In genomic region chr22:43720718-43721117, GRCh38 we compare ENCODE assay signal across 21 cellular contexts.
"Had no signal": no experiment of that assay in that cellular context is flagged by ENCODE, and none has a peak within 500 bp of the region (broad histone marks: within the 10 kb centered on the region; RNA-seq: fewer than 3 reads in every experiment).

No MANE protein-coding gene starts in this region.

- H3K4me1 ChIP-seq: foreskin keratinocyte had no signal

- H3K27ac ChIP-seq: coronary artery, foreskin keratinocyte, left ventricle myocardium inferior, skin epidermis, suprapubic skin had no signal

- H3K36me3 ChIP-seq: suprapubic skin had no signal

- DNase-seq: activated CD4-positive, alpha-beta T cell treated with anti-CD3 and anti-CD28 coated beads for 36 hours; activated CD8-positive, alpha-beta T cell treated with anti-CD3 and anti-CD28 coated beads for 36 hours; activated effector memory CD4-positive, alpha-beta T cell treated with anti-CD3 and anti-CD28 coated beads, Interleukin-2, amount 50 U/mL, for 16 hours; activated T-cell treated with anti-CD3 and anti-CD28 coated beads, Interleukin-2, amount 50 U/mL, for 48 hours; amygdala; central memory CD4-positive, alpha-beta T cell; effector memory CD4-positive, alpha-beta T cell; foreskin keratinocyte; glutamatergic neuron; left ventricle myocardium inferior; mesenchymal stem cell; natural killer cell; posterior cingulate gyrus; retina; stimulated activated CD4-positive, alpha-beta T cell treated with anti-CD3 and anti-CD28 coated beads, Interleukin-4, amount 100 ng/mL, for 4 hours; stimulated activated CD8-positive, alpha-beta memory T cell treated with anti-CD3 and anti-CD28 coated beads, Interleukin-4, amount 100 ng/mL, for 48 hours; stimulated activated naive CD8-positive, alpha-beta T cell treated with anti-CD3 and anti-CD28 coated beads, Interleukin-15, Interleukin-2, amounts not matched to agents 100 U/mL and 50 U/mL, for 24 hours; trophoblast cell had no signal

- H3K4me3 ChIP-seq: coronary artery, left ventricle myocardium inferior, skin epidermis, suprapubic skin had no signal

- ATAC-seq: activated CD4-positive, alpha-beta T cell treated with anti-CD3 and anti-CD28 coated beads for 36 hours; activated CD8-positive, alpha-beta T cell treated with anti-CD3 and anti-CD28 coated beads for 36 hours; foreskin keratinocyte; natural killer cell; stimulated activated naive CD8-positive, alpha-beta T cell treated with anti-CD3 and anti-CD28 coated beads, Interleukin-15, Interleukin-2, amounts not matched to agents 100 U/mL and 50 U/mL, for 24 hours had no signal

- H3K9me3 ChIP-seq: left ventricle myocardium inferior, suprapubic skin had no signal

- H3K27me3 ChIP-seq: suprapubic skin had no signal
